In the genomic region with DNA sequence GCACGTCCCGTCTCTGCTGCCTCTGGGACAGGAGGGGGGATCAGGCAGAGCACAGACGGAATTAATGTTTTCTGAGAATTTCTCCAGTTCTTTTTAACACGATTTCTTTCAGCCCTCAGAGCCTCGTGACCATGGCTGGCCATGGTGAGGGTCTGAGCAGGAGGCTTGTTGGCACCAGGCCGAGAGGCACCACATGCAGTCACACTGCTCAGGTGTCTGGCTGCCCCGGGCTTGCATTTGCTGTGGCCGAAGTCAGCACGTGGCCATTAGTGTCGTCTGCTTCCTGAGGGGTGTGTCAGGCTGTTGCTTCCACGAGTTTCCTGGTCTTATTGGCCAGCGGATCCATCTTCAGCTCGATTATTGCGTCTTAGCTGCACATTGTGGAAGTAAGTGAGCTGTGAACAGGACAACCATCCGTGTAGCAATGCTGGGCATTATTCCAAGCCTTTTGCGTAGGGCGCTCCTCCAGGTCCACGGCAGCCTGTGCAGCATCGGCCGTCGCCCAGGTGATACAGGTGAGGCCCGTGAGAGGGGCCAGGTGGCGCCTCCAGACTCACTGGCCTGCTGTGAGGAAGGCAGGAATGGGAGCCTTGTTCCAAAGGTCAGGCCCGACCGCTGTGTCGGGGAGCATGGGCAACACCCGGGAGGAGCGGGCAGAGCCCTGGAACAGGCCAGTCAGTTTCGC, we compare ENCODE assay signal across 23 cellular contexts.
DNase-seq lines count a peak whose midpoint lies in the region; ATAC-seq, FAIRE-seq and TF ChIP-seq lines count a peak whose summit lies in the region.
"Had no signal": no experiment of that assay in that cellular context is flagged by ENCODE, and none has a peak within 500 bp of the region (broad histone marks: within the 10 kb centered on the region; RNA-seq: fewer than 3 reads in every experiment).

No MANE protein-coding gene starts in this region.

- H4K20me1 ChIP-seq in HepG2 (ENCODE audit: insufficient read depth, low read length) = no peaks in the 10 kb centered on the region

- in situ Hi-C loops in HepG2 (cut with HindIII; ENCODE audit: extremely low pct_ligation_motif_present, low pct_unique_long_range_greater_than_20kb) = no loop called here

- peak overlapping the region; percentile 11 for H3K27ac Mint-ChIP-seq in activated T-cell treated with anti-CD3 and anti-CD28 coated beads, Interleukin-2, amount 50 U/mL, for 24 hours
- H3K27ac Mint-ChIP-seq: activated CD8-positive, alpha-beta T cell treated with anti-CD3 and anti-CD28 coated beads, Interleukin-2, amount 10 ng/mL, durations not matched to agents 7 days and 5 days had no signal

- POLR2A ChIA-PET in HepG2 (lab: Yijun Ruan, JAX) = no interaction called here

- H3K4me1 Mint-ChIP-seq in activated T-cell treated with anti-CD3 and anti-CD28 coated beads, Interleukin-2, amount 50 U/mL, for 24 hours (ENCODE audit: low read depth) = peaks cover 32% of the 10 kb centered on the region
- peaks cover 36% of the 10 kb centered on the region for H3K4me1 Mint-ChIP-seq in activated T-cell treated with anti-CD3 and anti-CD28 coated beads, Interleukin-2, amount 50 U/mL, for 4 hours (ENCODE audit: low read depth)

- H3K36me3 ChIP-seq in HepG2 (replicated peaks in 1 of 2; ENCODE audit: control insufficient read depth in 1 of 2, insufficient read depth in 2 of 2, low read length in 2 of 2) = peaks cover 23 to 57% of the 10 kb centered on the region in 2 experiments
- H3K36me3 ChIP-seq: colonic mucosa had no signal

- no peaks in the 10 kb centered on the region for H3K27me3 Mint-ChIP-seq in activated T-cell treated with anti-CD3 and anti-CD28 coated beads, Interleukin-2, amount 50 U/mL, for 24 hours
- H3K27me3 Mint-ChIP-seq in activated T-cell treated with anti-CD3 and anti-CD28 coated beads, Interleukin-2, amount 50 U/mL, for 4 hours (ENCODE audit: low read depth) = no peaks in the 10 kb centered on the region
- H3K27me3 Mint-ChIP-seq: activated naive CD8-positive, alpha-beta T cell had no signal

- no peak for FAIRE-seq in HepG2 (lab: Jason Lieb, UNC)
- FAIRE-seq: D721Med, G401.6 had no signal

- ATAC-seq in activated T-cell treated with anti-CD3 and anti-CD28 coated beads, Interleukin-2, amount 50 U/mL, for 4 hours = no peak
- no peak for ATAC-seq in HepG2
- ATAC-seq: activated CD8-positive, alpha-beta T cell treated with anti-CD3 and anti-CD28 coated beads, Interleukin-2, amount 10 ng/mL, durations not matched to agents 7 days and 5 days had no signal

- H3K9me3 Mint-ChIP-seq in activated T-cell treated with anti-CD3 and anti-CD28 coated beads, Interleukin-2, amount 50 U/mL, for 24 hours = no peaks in the 10 kb centered on the region
- no peaks in the 10 kb centered on the region for H3K9me3 Mint-ChIP-seq in activated T-cell treated with anti-CD3 and anti-CD28 coated beads, Interleukin-2, amount 50 U/mL, for 4 hours

- no peak overlapping the region for H3K9ac ChIP-seq in HepG2 (ENCODE audit: insufficient read depth, low read depth, low read length)
- H3K9ac ChIP-seq: BLaER1 treated with 17β-estradiol and CSF1 and Interleukin-3, amounts not matched to agents 10 nM and 100 nM; GM23248 had no signal

- TF ChIP-seq RAD21 in HepG2 (CRISPR knock-in tag; IDR thresholded peaks at IDR 0.05) = no peak

- H3K4me2 ChIP-seq in HepG2 (ENCODE audit: low read depth, low read length) = no peak overlapping the region
- H3K4me2 ChIP-seq: BLaER1 treated with 17β-estradiol and CSF1 and Interleukin-3, amounts not matched to agents 10 nM and 100 nM had no signal

- no peak overlapping the region for H3K4me3 Mint-ChIP-seq in activated T-cell treated with anti-CD3 and anti-CD28 coated beads, Interleukin-2, amount 50 U/mL, for 24 hours
- no peak overlapping the region for H3K4me3 Mint-ChIP-seq in activated T-cell treated with anti-CD3 and anti-CD28 coated beads, Interleukin-2, amount 50 U/mL, for 4 hours
- H3K4me3 Mint-ChIP-seq: activated CD8-positive, alpha-beta T cell treated with anti-CD3 and anti-CD28 coated beads, Interleukin-2, amount 10 ng/mL, durations not matched to agents 7 days and 5 days; activated naive CD8-positive, alpha-beta T cell had no signal

- DNase-seq in activated T-cell treated with anti-CD3 and anti-CD28 coated beads, Interleukin-2, amount 50 U/mL, for 24 hours = no peak
- DNase-seq in activated T-cell treated with anti-CD3 and anti-CD28 coated beads, Interleukin-2, amount 50 U/mL, for 4 hours = no peak
- DNase-seq in HepG2 (ENCODE audit: low spot score) (no peak), substantia nigra (lab: John Stamatoyannopoulos, UW) (peak in 1 of 49 donors; percentile 74), foreskin melanocyte (no peak), foreskin fibroblast (no peak)
- no peak for DNase-seq in stimulated activated CD4-positive, alpha-beta T cell treated with anti-CD3 and anti-CD28 coated beads, Interleukin-1b, Interleukin-23, amount 100 ng/mL, for 48 hours
- DNase-seq: activated CD8-positive, alpha-beta T cell treated with anti-CD3 and anti-CD28 coated beads, Interleukin-2, amount 10 ng/mL, durations not matched to agents 7 days and 5 days; activated T-cell treated with anti-CD3 and anti-CD28 coated beads, Interleukin-2, amount 50 U/mL, for 48 hours; colonic mucosa; GM23248; heart right ventricle; left ventricle myocardium superior; NCI-H1694; NCI-H510A had no signal

- H3K4me3 ChIP-seq in HepG2 (replicated peaks in 1 of 3; ENCODE audit: insufficient read depth in 1 of 3, low read depth in 2 of 3, low read length in 3 of 3) (no peak overlapping the region), foreskin fibroblast (ENCODE audit: low read depth in 1 of 2, low read length in 2 of 2) (no peak overlapping the region)
- H3K4me3 ChIP-seq: BLaER1 treated with 17β-estradiol and CSF1 and Interleukin-3, amounts not matched to agents 10 nM and 100 nM; colonic mucosa; GM23248; heart right ventricle; Peyer's patch; right atrium auricular region had no signal

- TF ChIP-seq EP300 in HepG2 (IDR thresholded peaks at IDR 0.05; ENCODE audit: low read depth in 2 of 2, low read length in 2 of 2) = no peak
- no peak for TF ChIP-seq EP300 in HepG2 (CRISPR knock-in tag; IDR thresholded peaks at IDR 0.05; ENCODE audit: borderline replicate concordance)

- peaks cover 85% of the 10 kb centered on the region for H3K36me3 Mint-ChIP-seq in activated T-cell treated with anti-CD3 and anti-CD28 coated beads, Interleukin-2, amount 50 U/mL, for 24 hours (ENCODE audit: low read depth)
- peaks cover 50% of the 10 kb centered on the region for H3K36me3 Mint-ChIP-seq in activated T-cell treated with anti-CD3 and anti-CD28 coated beads, Interleukin-2, amount 50 U/mL, for 4 hours (ENCODE audit: insufficient read depth)

- H3K4me1 ChIP-seq in HepG2 (ENCODE audit: insufficient read depth, low read length) = no peaks in the 10 kb centered on the region
- H3K4me1 ChIP-seq: colonic mucosa, right atrium auricular region had no signal

- no TSS peak for BruUV-seq in HepG2 (replicated peaks; lab: Mats Ljungman, UMichigan)

- H2AFZ ChIP-seq in HepG2 (ENCODE audit: low read length) = no peak overlapping the region
- H2AFZ ChIP-seq: GM23248 had no signal

- 95% methylated on average over 10 of the region's 29 CpGs for WGBS in HepG2 (ENCODE audit: low lambda C conversion rate)

- no peak for TF ChIP-seq POLR2A in HepG2 (IDR thresholded peaks at IDR 0.05; ENCODE audit: insufficient read depth in 1 of 2, low read depth in 2 of 2, low read length in 2 of 2)

- no peaks in the 10 kb centered on the region for H3K27me3 ChIP-seq in HepG2 (ENCODE audit: control insufficient read depth in 1 of 2, insufficient read depth in 2 of 2, low read length in 2 of 2)
- H3K27me3 ChIP-seq: BLaER1 treated with 17β-estradiol and CSF1 and Interleukin-3, amounts not matched to agents 10 nM and 100 nM; colonic mucosa; heart right ventricle; neutrophil; Peyer's patch; right atrium auricular region had no signal

- no peak for TF ChIP-seq CTCF in HepG2 (CRISPR knock-in tag; IDR thresholded peaks at IDR 0.05)
- TF ChIP-seq CTCF in foreskin fibroblast (IDR thresholded peaks at IDR 0.05; ENCODE audit: low read depth, low read length) = no peak

- H3K27ac ChIP-seq in angular gyrus (ENCODE audit: low read depth, low read length) (peak overlapping the region; percentile 69), HepG2 (ENCODE audit: extremely low read length, insufficient read depth, low read length) (no peak overlapping the region), substantia nigra (ENCODE audit: low read depth, low read length, poor library complexity, severe bottlenecking) (peak overlapping the region; percentile 82)
- H3K27ac ChIP-seq: colonic mucosa, GM23248, heart right ventricle, neutrophil, right atrium auricular region had no signal

- CTCF ChIA-PET in HepG2 (lab: Yijun Ruan, JAX; ENCODE audit: low intra/inter-chr PET ratio, low total read pairs) = no interaction called here

- no peaks in the 10 kb centered on the region for H3K9me3 ChIP-seq in HepG2 (ENCODE audit: low read length)
- H3K9me3 ChIP-seq: colonic mucosa, heart right ventricle, neutrophil, Peyer's patch, right atrium auricular region had no signal

- no peaks in the 10 kb centered on the region for H3K79me2 ChIP-seq in HepG2 (ENCODE audit: insufficient read depth, low read length)

- intact Hi-C loops in HepG2 (cut with micrococcal nuclease; ENCODE audit: unreplicated experiment) = no loop called here
